ENCODE assay signal across 1 cellular context in genomic region chr9:103713631-103714030, GRCh38.
TF ChIP-seq lines count a peak whose summit lies in the region.

No MANE protein-coding gene starts in this region.

TF ChIP-seq in WTC11, 78 proteins besides CTCF, POLR2A, EP300 and RAD21 (continued from another document):
- TF ChIP-seq ZNF532 (CRISPR knock-in tag; IDR thresholded peaks at IDR 0.05; ENCODE audit: borderline replicate concordance) (no peak), USF1 (CRISPR knock-in tag; IDR thresholded peaks at IDR 0.05) (no peak), ARID4B (CRISPR knock-in tag; IDR thresholded peaks at IDR 0.05; ENCODE audit: borderline replicate concordance) (no peak), E2F4 (CRISPR knock-in tag; IDR thresholded peaks at IDR 0.05; ENCODE audit: borderline replicate concordance, low read depth) (no peak)
TF ChIP-seq in WTC11: peak in this region for 0.
